In the genomic region with DNA sequence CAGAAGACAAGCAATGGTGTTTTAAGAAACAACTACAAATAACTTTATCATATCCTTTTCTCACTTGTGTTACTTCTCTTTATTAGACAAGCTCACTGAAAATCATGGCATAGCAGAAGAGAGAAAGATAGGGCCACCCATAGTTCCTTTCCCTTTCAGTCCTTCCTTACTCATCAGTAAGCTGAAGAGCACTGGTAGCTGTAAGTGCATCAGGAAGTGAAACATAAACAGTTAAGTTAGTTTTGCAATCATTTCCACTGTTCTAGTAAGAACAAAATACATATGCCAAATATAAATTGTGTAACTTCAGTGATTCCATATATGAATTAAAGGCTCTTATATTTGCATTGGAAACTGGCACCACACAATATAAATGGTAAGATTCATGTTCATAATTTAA, we compare ENCODE assay signal across 10 cellular contexts.
DNase-seq lines count a peak whose midpoint lies in the region; ATAC-seq and TF ChIP-seq lines count a peak whose summit lies in the region.
"Had no signal": no experiment of that assay in that cellular context is flagged by ENCODE, and none has a peak within 500 bp of the region (broad histone marks: within the 10 kb centered on the region; RNA-seq: fewer than 3 reads in every experiment).

No MANE protein-coding gene starts in this region.

- H3K4me1 ChIP-seq in tibial nerve, result peaks cover 0 to 19% (median 3%) of the 10 kb centered on the region in 4 donors

- ATAC-seq in GM21367 (IDR thresholded peaks at IDR 0.05; ENCODE audit: unreplicated experiment), result peak; percentile 96
- peak; percentile 92 for ATAC-seq in HG03520 (IDR thresholded peaks at IDR 0.05; ENCODE audit: unreplicated experiment)

- TF ChIP-seq EP300 in tibial nerve (IDR thresholded peaks at IDR 0.05), result peak in 1 of 2 donors; percentile 48

- no peak overlapping the region for H3K4me3 ChIP-seq in tibial nerve
- H3K4me3 ChIP-seq: SJSA1 had no signal

- TF ChIP-seq POLR2A in tibial nerve (IDR thresholded peaks at IDR 0.05), result no peak

- no peaks in the 10 kb centered on the region for H3K36me3 ChIP-seq in tibial nerve
- H3K36me3 ChIP-seq: SJSA1 had no signal

- no peak for TF ChIP-seq CTCF in tibial nerve (IDR thresholded peaks at IDR 0.05)

- peak overlapping the region in 2 of 4 donors; percentile 49 to 80 for H3K27ac ChIP-seq in tibial nerve
- H3K27ac ChIP-seq: SJSA1 had no signal

- H3K9me3 ChIP-seq in tibial nerve, result no peaks in the 10 kb centered on the region
- H3K9me3 ChIP-seq: SJSA1 had no signal

- no peaks in the 10 kb centered on the region for H3K27me3 ChIP-seq in tibial nerve
- H3K27me3 ChIP-seq: SJSA1 had no signal

- DNase-seq in AML-193 (lab: John Stamatoyannopoulos, UW) (peak; percentile 95 to 96), fibroblast of gingiva (ENCODE audit: low read depth) (peak; percentile 46), tibial nerve (ENCODE audit: low spot score in 2 of 2) (no peak), DMS 273 treated with DMSO at 0.1 percent for 48 hours (lab: John Stamatoyannopoulos, UW) (no peak)
- no peak for DNase-seq in activated naive CD4-positive, alpha-beta T cell (lab: John Stamatoyannopoulos, UW)
- no peak for DNase-seq in activated CD4-positive, CD25-positive, alpha-beta regulatory T cell (lab: John Stamatoyannopoulos, UW)
- DNase-seq: CD4-positive, CD25-positive, alpha-beta regulatory T cell had no signal

Comparison
In these comparisons a context has a peak if more than half of its experiments do, and no peak if none do; other contexts are left out.
1. DNase-seq: peak in AML-193 (2 of 2) and fibroblast of gingiva (single experiment); none in activated naive CD4-positive, alpha-beta T cell (0 of 4), activated CD4-positive, CD25-positive, alpha-beta regulatory T cell (0 of 4), tibial nerve (0 of 2) and DMS 273 treated with DMSO at 0.1 percent for 48 hours (single experiment).